ENCODE assay signal across 7 cellular contexts in genomic region chr17:81036128-81036891, GRCh38. TPM values are rescaled to one million over a fixed set of nuclear protein-coding genes. Genes with fewer than 3 reads are reported as not detected.
DNase-seq lines count a peak whose midpoint lies in the region; ATAC-seq and TF ChIP-seq lines count a peak whose summit lies in the region.

No MANE protein-coding gene starts in this region.

- H3K27ac ChIP-seq in right cardiac atrium (ENCODE audit: low read length) (no peak overlapping the region), skeletal muscle tissue (ENCODE audit: low read depth, low read length) (no peak overlapping the region)

- H3K27ac Mint-ChIP-seq in activated CD8-positive, alpha-beta T cell treated with anti-CD3 and anti-CD28 coated beads for 36 hours, result no peak overlapping the region

- TF ChIP-seq CTCF in HFF-Myc (IDR thresholded peaks at IDR 0.05; ENCODE audit: low read depth, low read length, missing control alignments), result no peak
- no peak for TF ChIP-seq CTCF in activated CD8-positive, alpha-beta T cell treated with anti-CD3 and anti-CD28 coated beads for 36 hours (IDR thresholded peaks at IDR 0.05)

- peaks cover 8% of the 10 kb centered on the region for H3K27me3 Mint-ChIP-seq in activated CD8-positive, alpha-beta T cell treated with anti-CD3 and anti-CD28 coated beads for 36 hours

- H3K9me3 ChIP-seq in right cardiac atrium (ENCODE audit: control insufficient read depth, low read length) (no peaks in the 10 kb centered on the region), skeletal muscle tissue (ENCODE audit: control insufficient read depth in 3 of 3, low read length in 3 of 3) (no peaks in the 10 kb centered on the region)

- H3K4me3 ChIP-seq in HFF-Myc (replicated peaks; ENCODE audit: low read depth, low read length), result peak overlapping the region; percentile 62
- peak overlapping the region; percentile 87 for H3K4me3 ChIP-seq in right cardiac atrium (ENCODE audit: low read length)
- H3K4me3 ChIP-seq in skeletal muscle tissue (ENCODE audit: low read length in 3 of 3), result peak overlapping the region; percentile 14 to 43 (median 29)

- H3K36me3 Mint-ChIP-seq in activated CD8-positive, alpha-beta T cell treated with anti-CD3 and anti-CD28 coated beads for 36 hours (ENCODE audit: low read depth), result no peaks in the 10 kb centered on the region

- ATAC-seq in activated CD8-positive, alpha-beta T cell treated with anti-CD3 and anti-CD28 coated beads for 36 hours, result no peak
- ATAC-seq in right cardiac atrium (no peak), GM19023 (IDR thresholded peaks at IDR 0.05; ENCODE audit: unreplicated experiment) (no peak)

- intact Hi-C loops in activated CD8-positive, alpha-beta T cell treated with anti-CD3 and anti-CD28 coated beads for 36 hours (cut with micrococcal nuclease), result no loop called here
- intact Hi-C loops in right cardiac atrium (cut with DNase I), result no loop called here

- WGBS in right cardiac atrium, result 78% methylated on average over 26 of the region's 26 CpGs

- POLR2A ChIA-PET in activated CD8-positive, alpha-beta T cell treated with anti-CD3 and anti-CD28 coated beads for 36 hours (lab: Charles Lee), result interaction anchor here (0.8 to 1.5 kb wide), 4 partner anchors 9 to 58 kb away, joined by 3 to 7 read pairs (median 4); no protein-coding TSS in a partner anchor

- H3K36me3 ChIP-seq in skeletal muscle tissue (ENCODE audit: control insufficient read depth in 3 of 3, insufficient read depth in 3 of 3, low read length in 3 of 3), result no peaks in the 10 kb centered on the region

- H3K4me3 Mint-ChIP-seq in activated CD8-positive, alpha-beta T cell treated with anti-CD3 and anti-CD28 coated beads for 36 hours, result peak overlapping the region; percentile 71

- H3K4me1 ChIP-seq in right cardiac atrium (ENCODE audit: control insufficient read depth, insufficient read depth, low read length), result peaks cover 25% of the 10 kb centered on the region
- H3K4me1 ChIP-seq in skeletal muscle tissue (ENCODE audit: control insufficient read depth in 3 of 3, insufficient read depth in 3 of 3, low read length in 3 of 3), result peaks cover 44 to 73% (median 71%) of the 10 kb centered on the region in 3 donors

- CTCF ChIA-PET in activated CD8-positive, alpha-beta T cell treated with anti-CD3 and anti-CD28 coated beads for 36 hours (lab: Charles Lee), result interaction anchor here (0.8 to 2.6 kb wide), 2 partner anchors 13 to 41 kb away, joined by 3 to 9 read pairs; no protein-coding TSS in a partner anchor

- H3K9me3 Mint-ChIP-seq in activated CD8-positive, alpha-beta T cell treated with anti-CD3 and anti-CD28 coated beads for 36 hours, result no peaks in the 10 kb centered on the region

- DNase-seq in HFF-Myc (ENCODE audit: extremely low read depth, low read depth), result no peak
- DNase-seq in activated CD8-positive, alpha-beta T cell treated with anti-CD3 and anti-CD28 coated beads for 36 hours, result no peak
- DNase-seq in right cardiac atrium, result peak in 2 of 3 donors; percentile 51 to 55
- DNase-seq in OCI-M2 (lab: John Stamatoyannopoulos, UW; ENCODE audit: unreplicated experiment), result no peak
- no peak for DNase-seq in SKM-1 treated with dmso at 0.1 percent for 144 hours (lab: John Stamatoyannopoulos, UW; ENCODE audit: unreplicated experiment)

- H3K27me3 ChIP-seq in right cardiac atrium (ENCODE audit: control insufficient read depth, insufficient read depth) (no peaks in the 10 kb centered on the region), skeletal muscle tissue (ENCODE audit: control insufficient read depth in 3 of 3, insufficient read depth in 3 of 3, low read length in 3 of 3) (peaks cover 2 to 37% (median 15%) of the 10 kb centered on the region in 3 donors)

- H3K4me1 Mint-ChIP-seq in activated CD8-positive, alpha-beta T cell treated with anti-CD3 and anti-CD28 coated beads for 36 hours (ENCODE audit: low read depth), result peaks cover 11% of the 10 kb centered on the region

- H3K9ac ChIP-seq in skeletal muscle tissue (ENCODE audit: low read depth in 1 of 3, low read length in 3 of 3), result no peak overlapping the region

RNA-seq across cellular contexts. Expression of gene BAIAP2, which starts 1.4 kb away (rescaled TPM):
- 1 to 10 TPM; 5.9 to 6.3 TPM for total RNA-seq in activated CD8-positive, alpha-beta T cell treated with anti-CD3 and anti-CD28 coated beads for 36 hours
- 10 to 100 TPM; 20.5 to 39.5 (median 33.8) TPM for total RNA-seq in right cardiac atrium
- 31.8 TPM for polyA plus RNA-seq in right cardiac atrium
- 7.3 TPM for total RNA-seq in skeletal muscle tissue

RNA-seq across cellular contexts. Expression of gene CHMP6, which starts 44.7 kb away (rescaled TPM):
- 10 to 100 TPM; 13.9 to 16.7 TPM for total RNA-seq in activated CD8-positive, alpha-beta T cell treated with anti-CD3 and anti-CD28 coated beads for 36 hours
- total RNA-seq in right cardiac atrium, result 10 to 100 TPM; 18.4 to 22.5 (median 19.7) TPM
- 24.6 TPM for polyA plus RNA-seq in right cardiac atrium
- 12.5 TPM for total RNA-seq in skeletal muscle tissue

Comparison
In these comparisons a context has a peak if more than half of its experiments do, and no peak if none do; other contexts are left out.
1. DNase-seq: peak in right cardiac atrium (2 of 3); none in HFF-Myc (single experiment), activated CD8-positive, alpha-beta T cell treated with anti-CD3 and anti-CD28 coated beads for 36 hours (single experiment), OCI-M2 (single experiment) and SKM-1 treated with dmso at 0.1 percent for 144 hours (single experiment).
2. H3K4me3 ChIP-seq: peak in every context shown above with its lines; median percentile 87 in right cardiac atrium; 62 in HFF-Myc; 29 in skeletal muscle tissue.